In genomic region chr7:2803342-2803692, GRCh38 we compare ENCODE assay signal across 13 cellular contexts. TPM values are rescaled to one million over a fixed set of nuclear protein-coding genes. Genes with fewer than 3 reads are reported as not detected.
DNase-seq lines count a peak whose midpoint lies in the region; ATAC-seq and TF ChIP-seq lines count a peak whose summit lies in the region.
"Had no signal": no experiment of that assay in that cellular context is flagged by ENCODE, and none has a peak within 500 bp of the region (broad histone marks: within the 10 kb centered on the region; RNA-seq: fewer than 3 reads in every experiment).

No MANE protein-coding gene starts in this region.

- H3K27me3 Mint-ChIP-seq in natural killer cell (ENCODE audit: low read depth in 2 of 2), result no peaks in the 10 kb centered on the region
- no peaks in the 10 kb centered on the region for H3K27me3 Mint-ChIP-seq in activated naive CD8-positive, alpha-beta T cell treated with anti-CD3 and anti-CD28 coated beads, Interleukin-2, amount 50 U/mL, for 24 hours
- H3K27me3 Mint-ChIP-seq: activated CD4-positive, alpha-beta T cell treated with anti-CD3 and anti-CD28 coated beads, Interleukin-2, amount 10 ng/mL, durations not matched to agents 24 days and 14 days had no signal

- no peaks in the 10 kb centered on the region for H3K27me3 ChIP-seq in BLaER1 treated with 17β-estradiol and CSF1 and Interleukin-3, amounts not matched to agents 10 nM and 100 nM
- H3K27me3 ChIP-seq in gastrocnemius medialis, result no peaks in the 10 kb centered on the region

- CTCF ChIA-PET in RWPE1 (lab: Yijun Ruan, JAX), result interaction anchor here (0.7 kb wide), 2 partner anchors 10 to 49 kb away, joined by 3 to 4 read pairs; no protein-coding TSS in a partner anchor

- no peak overlapping the region for H3K27ac Mint-ChIP-seq in natural killer cell
- H3K27ac Mint-ChIP-seq in activated naive CD8-positive, alpha-beta T cell treated with anti-CD3 and anti-CD28 coated beads, Interleukin-2, amount 50 U/mL, for 24 hours, result no peak overlapping the region
- H3K27ac Mint-ChIP-seq: activated CD4-positive, alpha-beta T cell treated with anti-CD3 and anti-CD28 coated beads, Interleukin-2, amount 10 ng/mL, durations not matched to agents 24 days and 14 days; CD8-positive, alpha-beta T cell had no signal

- H3K4me3 ChIP-seq in BLaER1 treated with 17β-estradiol and CSF1 and Interleukin-3, amounts not matched to agents 10 nM and 100 nM, result no peak overlapping the region
- H3K4me3 ChIP-seq in fibroblast of villous mesenchyme (ENCODE audit: low read depth, low read length), result peak overlapping the region; percentile 38
- H3K4me3 ChIP-seq in gastrocnemius medialis, result no peak overlapping the region

- peaks cover 0 to 20% (median 4%) of the 10 kb centered on the region in 11 experiments; a peak in 8 of 22 replicates for H3K9me3 ChIP-seq in BLaER1 treated with 17β-estradiol and CSF1 and Interleukin-3, amounts not matched to agents 10 nM and 100 nM (replicated peaks in 1 of 11)
- no peaks in the 10 kb centered on the region for H3K9me3 ChIP-seq in gastrocnemius medialis

- H3K4me1 ChIP-seq in BLaER1 treated with 17β-estradiol and CSF1 and Interleukin-3, amounts not matched to agents 10 nM and 100 nM, result peaks cover 34 to 80% (median 59%) of the 10 kb centered on the region in 10 experiments
- H3K4me1 ChIP-seq in gastrocnemius medialis, result peaks cover 8 to 18% of the 10 kb centered on the region in 2 donors

- TF ChIP-seq CTCF in RWPE1 (conservative IDR thresholded peaks at IDR 0.05; ENCODE audit: low read depth) (no peak), fibroblast of villous mesenchyme (IDR thresholded peaks at IDR 0.05; ENCODE audit: insufficient read depth, low read depth, low read length) (no peak), gastrocnemius medialis (IDR thresholded peaks at IDR 0.05 in 4 of 5, conservative IDR thresholded peaks at IDR 0.05 in 1 of 5) (no peak), natural killer cell (IDR thresholded peaks at IDR 0.05) (no peak)

- peak overlapping the region in 4 of 11 experiments; percentile 1 to 50 (median 12); a peak in 1 of 22 replicates for H3K9ac ChIP-seq in BLaER1 treated with 17β-estradiol and CSF1 and Interleukin-3, amounts not matched to agents 10 nM and 100 nM

- no peak overlapping the region for H3K4me3 Mint-ChIP-seq in natural killer cell
- no peak overlapping the region for H3K4me3 Mint-ChIP-seq in activated naive CD8-positive, alpha-beta T cell treated with anti-CD3 and anti-CD28 coated beads, Interleukin-2, amount 50 U/mL, for 24 hours
- H3K4me3 Mint-ChIP-seq: activated CD4-positive, alpha-beta T cell treated with anti-CD3 and anti-CD28 coated beads, Interleukin-2, amount 10 ng/mL, durations not matched to agents 24 days and 14 days; CD8-positive, alpha-beta T cell had no signal

- POLR2A ChIA-PET in RWPE1 (lab: Yijun Ruan, JAX; ENCODE audit: low non-redundant PET), result no interaction called here

- no peaks in the 10 kb centered on the region for H3K36me3 Mint-ChIP-seq in natural killer cell
- peaks cover 1% of the 10 kb centered on the region for H3K36me3 Mint-ChIP-seq in activated naive CD8-positive, alpha-beta T cell treated with anti-CD3 and anti-CD28 coated beads, Interleukin-2, amount 50 U/mL, for 24 hours (ENCODE audit: low read depth)
- H3K36me3 Mint-ChIP-seq: CD8-positive, alpha-beta T cell had no signal

- H4K20me1 ChIP-seq in BLaER1 treated with 17β-estradiol and CSF1 and Interleukin-3, amounts not matched to agents 10 nM and 100 nM, result peaks cover 8 to 65% (median 33%) of the 10 kb centered on the region in 11 experiments; a peak in 16 of 22 replicates

- peak overlapping the region in 7 of 11 experiments; percentile 11 to 59 (median 36); a peak in 8 of 22 replicates for H3K27ac ChIP-seq in BLaER1 treated with 17β-estradiol and CSF1 and Interleukin-3, amounts not matched to agents 10 nM and 100 nM
- H3K27ac ChIP-seq in RWPE1, result peak overlapping the region; percentile 58
- H3K27ac ChIP-seq in gastrocnemius medialis, result peak overlapping the region in 3 of 4 donors; percentile 22 to 61 (median 34)

- peak overlapping the region; percentile 25 to 74 (median 63); a peak in 17 of 22 replicates for H3K4me2 ChIP-seq in BLaER1 treated with 17β-estradiol and CSF1 and Interleukin-3, amounts not matched to agents 10 nM and 100 nM

- no peak for DNase-seq in RWPE1 (ENCODE audit: low spot score)
- no peak for DNase-seq in fibroblast of villous mesenchyme (ENCODE audit: low read depth)
- DNase-seq in gastrocnemius medialis, result no peak
- no peak for DNase-seq in stimulated activated CD4-positive, alpha-beta T cell treated with anti-CD3 and anti-CD28 coated beads, Interleukin-4, amount 100 ng/mL, for 4 hours
- no peak for DNase-seq in OCI-M1 (lab: John Stamatoyannopoulos, UW)
- DNase-seq in natural killer cell, result no peak
- no peak for DNase-seq in activated naive CD8-positive, alpha-beta T cell treated with anti-CD3 and anti-CD28 coated beads, Interleukin-2, amount 50 U/mL, for 24 hours
- DNase-seq: activated CD4-positive, alpha-beta T cell treated with anti-CD3 and anti-CD28 coated beads, Interleukin-2, amount 10 ng/mL, durations not matched to agents 24 days and 14 days; activated effector memory CD4-positive, alpha-beta T cell treated with Interleukin-2 at 50 U/mL for 16 hours; NCI-H1048; NCI-H526 treated with DMSO at 0.1 percent for 48 hours had no signal

- TF ChIP-seq POLR2A in gastrocnemius medialis (IDR thresholded peaks at IDR 0.05), result no peak

- intact Hi-C loops in gastrocnemius medialis (cut with DNase I; ENCODE audit: low total_unique reads), result no loop called here
- intact Hi-C loops in natural killer cell (cut with micrococcal nuclease), result no loop called here

- H3K36me3 ChIP-seq in BLaER1 treated with 17β-estradiol and CSF1 and Interleukin-3, amounts not matched to agents 10 nM and 100 nM, result peaks cover 0 to 50% (median 17%) of the 10 kb centered on the region in 11 experiments; a peak in 12 of 22 replicates
- no peaks in the 10 kb centered on the region for H3K36me3 ChIP-seq in gastrocnemius medialis

- in situ Hi-C loops in gastrocnemius medialis (cut with MboI; ENCODE audit: low sequenced_read_pairs in 4 of 4), result no loop called here

- no peaks in the 10 kb centered on the region for H3K9me3 Mint-ChIP-seq in natural killer cell
- H3K9me3 Mint-ChIP-seq in activated naive CD8-positive, alpha-beta T cell treated with anti-CD3 and anti-CD28 coated beads, Interleukin-2, amount 50 U/mL, for 24 hours, result no peaks in the 10 kb centered on the region
- H3K9me3 Mint-ChIP-seq: activated CD4-positive, alpha-beta T cell treated with anti-CD3 and anti-CD28 coated beads, Interleukin-2, amount 10 ng/mL, durations not matched to agents 24 days and 14 days; CD8-positive, alpha-beta T cell had no signal

- peaks cover 11 to 31% of the 10 kb centered on the region in 2 donors for H3K4me1 Mint-ChIP-seq in natural killer cell
- H3K4me1 Mint-ChIP-seq in activated naive CD8-positive, alpha-beta T cell treated with anti-CD3 and anti-CD28 coated beads, Interleukin-2, amount 50 U/mL, for 24 hours, result peaks cover 44% of the 10 kb centered on the region

- ATAC-seq in gastrocnemius medialis, result no peak
- no peak for ATAC-seq in natural killer cell
- ATAC-seq in activated naive CD8-positive, alpha-beta T cell treated with anti-CD3 and anti-CD28 coated beads, Interleukin-2, amount 50 U/mL, for 24 hours, result no peak
- ATAC-seq: CD8-positive, alpha-beta T cell had no signal

RNA-seq across cellular contexts. Expression of gene GNA12, which starts 40.8 kb away (rescaled TPM):
- total RNA-seq in fibroblast of villous mesenchyme, result 41.9 and 46.2 TPM in 2 replicates
- 1 to 10 TPM; 7.6 to 8.4 (median 8.1) TPM for total RNA-seq in gastrocnemius medialis
- 10 to 100 TPM; 12.6 to 20.2 (median 19.5) TPM for total RNA-seq in natural killer cell
